8 cellular contexts compared by ENCODE assay signal in the genomic region with DNA sequence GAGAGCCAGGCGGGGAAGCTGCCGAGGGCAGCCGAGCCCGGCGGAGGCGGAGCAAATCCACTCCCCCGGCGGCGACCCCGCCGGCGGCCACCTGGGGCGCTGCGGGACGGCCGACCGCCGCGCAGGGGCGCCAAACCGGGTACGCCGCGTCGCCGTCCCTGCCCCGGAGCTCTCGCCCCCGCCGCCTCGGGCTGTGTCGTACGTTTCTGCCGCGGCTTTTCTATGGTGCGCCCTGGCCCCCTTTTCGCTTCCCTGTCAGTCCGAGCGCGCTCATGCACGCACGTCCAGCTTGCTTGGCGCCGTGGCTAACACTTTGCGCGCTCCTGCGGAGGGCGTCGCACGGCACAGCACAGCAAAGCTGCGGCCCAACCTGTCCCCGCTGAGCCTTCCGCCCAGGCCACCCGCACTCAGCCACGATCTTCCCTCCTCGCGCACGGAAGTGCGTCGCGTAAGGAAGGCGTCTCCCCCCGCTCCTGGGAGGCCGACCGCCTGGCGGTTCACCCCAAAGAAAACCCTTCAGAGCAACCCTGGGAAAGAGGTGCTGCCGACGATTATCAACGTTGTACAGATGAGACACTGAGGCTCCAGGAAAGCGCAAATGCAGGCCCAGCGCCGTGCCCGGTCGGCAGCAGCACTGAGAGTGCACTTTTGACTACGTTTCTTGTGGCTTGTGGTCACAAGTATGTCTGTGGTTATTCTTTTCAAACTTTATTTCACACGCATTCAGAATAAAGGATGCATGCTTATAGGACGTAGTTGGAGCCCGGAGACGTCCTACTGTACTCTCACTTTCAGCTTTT. TPM values are rescaled to one million over a fixed set of nuclear protein-coding genes. Genes with fewer than 3 reads are reported as not detected.
DNase-seq lines count a peak whose midpoint lies in the region; ATAC-seq and TF ChIP-seq lines count a peak whose summit lies in the region.

A gene (minus strand): TSS at position 48 of the 800 bp plus-strand sequence. CDS start 1,857 bp downstream, outside the sequence.

- H3K4me1 ChIP-seq in endodermal cell (ENCODE audit: control insufficient read depth, insufficient read depth, low read length), result no peaks in the 10 kb centered on the region

- peaks cover 20% of the 10 kb centered on the region for H3K36me3 Mint-ChIP-seq in endodermal cell (ENCODE audit: low read depth)
- peaks cover 12% of the 10 kb centered on the region for H3K36me3 Mint-ChIP-seq in mesothelial cell of epicardium

- peak within 1 kb of the TSS; percentile 99 for H3K27ac Mint-ChIP-seq in endodermal cell
- H3K27ac Mint-ChIP-seq in mesothelial cell of epicardium, result peak within 1 kb of the TSS; percentile 100

- H3K27ac ChIP-seq in endodermal cell (ENCODE audit: low read depth, low read length), result peak within 1 kb of the TSS; percentile 98

- no peaks in the 10 kb centered on the region for H3K27me3 ChIP-seq in endodermal cell (ENCODE audit: control insufficient read depth, insufficient read depth, low read length, poor library complexity, severe bottlenecking)

- no peaks in the 10 kb centered on the region for H3K27me3 Mint-ChIP-seq in endodermal cell (ENCODE audit: insufficient read depth)
- no peaks in the 10 kb centered on the region for H3K27me3 Mint-ChIP-seq in mesothelial cell of epicardium (ENCODE audit: low read depth)

- H3K9me3 Mint-ChIP-seq in endodermal cell (peaks cover 2% of the 10 kb centered on the region), mesothelial cell of epicardium (no peaks in the 10 kb centered on the region)

- H3K9ac ChIP-seq in endodermal cell (ENCODE audit: extremely low read depth, low read length, poor library complexity, severe bottlenecking), result peak within 1 kb of the TSS; percentile 96

- DNase-seq in Caki2 (ENCODE audit: low read depth) (peak; percentile 90), HT-29 (ENCODE audit: low spot score) (peak; percentile 78), NOMO-1 treated with dmso at 0.1 percent for 144 hours (lab: John Stamatoyannopoulos, UW; ENCODE audit: unreplicated experiment) (peak; percentile 91), endodermal cell (peak; percentile 96), mesothelial cell of epicardium (ENCODE audit: low spot score in 2 of 2, unreplicated experiment in 2 of 2) (peak; percentile 85 to 93)
- peak; percentile 75 to 83 (median 81) for DNase-seq in activated CD8-positive, alpha-beta memory T cell treated with anti-CD3 and anti-CD28 coated beads for 48 hours (ENCODE audit: low read depth in 2 of 3, low spot score in 2 of 3)
- DNase-seq in stimulated activated CD8-positive, alpha-beta memory T cell treated with anti-CD3 and anti-CD28 coated beads, Interleukin-15, amount 100 ng/mL, for 48 hours (ENCODE audit: low read depth in 2 of 2), result peak; percentile 81 to 82

- H3K4me1 Mint-ChIP-seq in endodermal cell, result peaks cover 22% of the 10 kb centered on the region
- peaks cover 32% of the 10 kb centered on the region for H3K4me1 Mint-ChIP-seq in mesothelial cell of epicardium

- in situ Hi-C loops in Caki2 (cut with HindIII; ENCODE audit: low pct_unique_long_range_greater_than_20kb, low sequenced_read_pairs), result no loop called here

- peaks cover 4% of the 10 kb centered on the region for H3K9me3 ChIP-seq in endodermal cell (ENCODE audit: control insufficient read depth, low read length)

- TF ChIP-seq CTCF in endodermal cell (conservative IDR thresholded peaks at IDR 0.05) (peak; percentile 87), mesothelial cell of epicardium (IDR thresholded peaks at IDR 0.05; ENCODE audit: unreplicated experiment) (peak; percentile 75)

- ATAC-seq in GM21360 (IDR thresholded peaks at IDR 0.05; ENCODE audit: unreplicated experiment), result peak; percentile 74

- H3K36me3 ChIP-seq in endodermal cell (ENCODE audit: control insufficient read depth, insufficient read depth, low read length), result peaks cover 19% of the 10 kb centered on the region

- H3K4me3 Mint-ChIP-seq in endodermal cell (peak within 1 kb of the TSS; percentile 78), mesothelial cell of epicardium (peak within 1 kb of the TSS; percentile 95)

- WGBS in endodermal cell (ENCODE audit: insufficient coverage in 1 of 2, insufficient read length in 1 of 2), 2 experiments, result 3 to 4% methylated on average over 37 to 79 of the region's 79 CpGs

- peak within 1 kb of the TSS; percentile 87 for H3K4me3 ChIP-seq in endodermal cell (ENCODE audit: low read length)

RNA-seq across cellular contexts. Expression of the gene that starts here (rescaled TPM):
- 76.3 and 78.6 TPM in 2 replicates for total RNA-seq in Caki2 (2014; rRNA removed; shearing (Covaris generic); ENCODE audit: low replicate concordance)
- total RNA-seq in HT-29 (2014; rRNA removed; shearing (Covaris generic)), result 73.1 and 75.3 TPM in 2 replicates
- total RNA-seq in endodermal cell (100 to 1,000 TPM; 118 to 132 TPM), mesothelial cell of epicardium (177 to 195 TPM (median 184 TPM) in 3 replicates)
- 62.0 TPM for polyA plus RNA-seq in endodermal cell (2013, experiment 1 of 2)
- 64.7 TPM for polyA plus RNA-seq in endodermal cell (2013, experiment 2 of 2)

Comparison
In these comparisons a context has a peak if more than half of its experiments do, and no peak if none do; other contexts are left out.
1. Peak in every context shown above with its lines: DNase-seq, ATAC-seq, H3K4me3 ChIP-seq and H3K27ac ChIP-seq.